Comparison of ENCODE assay signal across 23 cellular contexts in the genomic region with DNA sequence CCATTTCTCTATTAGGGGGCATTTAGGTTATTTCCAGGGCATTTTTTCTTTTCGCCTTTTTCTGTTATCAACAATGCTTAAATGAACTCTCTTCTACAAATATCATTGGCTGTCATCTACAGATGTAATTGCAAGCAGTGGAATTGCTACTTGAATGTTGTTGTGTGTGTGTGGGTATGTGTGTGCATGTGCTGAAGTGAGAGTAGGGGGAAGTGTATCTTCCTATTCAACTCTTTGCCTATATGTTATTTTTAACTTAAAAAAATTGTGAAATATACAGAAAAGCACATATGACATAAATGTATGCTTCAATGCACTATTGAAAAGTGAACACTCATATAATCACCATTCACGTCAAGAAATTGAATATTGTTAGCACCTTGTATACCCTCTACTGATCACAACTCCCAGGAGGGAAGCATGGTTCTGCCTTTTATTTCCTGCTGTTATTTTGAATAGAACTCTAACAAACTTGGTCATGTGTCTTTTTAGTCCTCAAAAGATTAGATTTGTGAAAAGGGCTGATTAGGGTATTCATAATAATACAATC.
"Had no signal": no experiment of that assay in that cellular context is flagged by ENCODE, and none has a peak within 500 bp of the region (broad histone marks: within the 10 kb centered on the region; RNA-seq: fewer than 3 reads in every experiment).

No MANE protein-coding gene starts in this region.

- FAIRE-seq: astrocyte, kidney had no signal

- H3K4me1 ChIP-seq: neural progenitor cell, prostate gland had no signal

- H3K9me3 ChIP-seq: lower lobe of right lung, prostate gland, thyroid gland, upper lobe of right lung had no signal

- H3K27ac ChIP-seq: lower lobe of right lung, neural progenitor cell, prostate gland, thyroid gland, upper lobe of right lung had no signal

- H3K4me2 ChIP-seq: neural progenitor cell had no signal

- DNase-seq: activated CD4-positive, alpha-beta T cell treated with anti-CD3 and anti-CD28 coated beads for 36 hours; activated CD4-positive, alpha-beta T cell treated with anti-CD3 and anti-CD28 coated beads, Interleukin-2, amount 50 U/mL, for 48 hours; activated CD8-positive, alpha-beta memory T cell treated with anti-CD3 and anti-CD28 coated beads, Interleukin-2, amount 50 U/mL, for 48 hours; activated naive CD4-positive, alpha-beta T cell treated with Interleukin-2 at 50 U/mL for 16 hours; activated naive CD8-positive, alpha-beta T cell treated with anti-CD3 and anti-CD28 coated beads for 36 hours; activated T-cell treated with anti-CD3 and anti-CD28 coated beads, Interleukin-2, amount 50 U/mL, for 48 hours; central memory CD4-positive, alpha-beta T cell; dermis blood vessel endothelial cell; effector CD8-positive, alpha-beta T cell; erythroblast; foreskin fibroblast; kidney; lower lobe of right lung; naive thymus-derived CD8-positive, alpha-beta T cell; stimulated activated CD4-positive, alpha-beta T cell treated with anti-CD3 and anti-CD28 coated beads, Interleukin-2, amount 100 ng/mL, for 48 hours; stimulated activated CD8-positive, alpha-beta memory T cell treated with anti-CD3 and anti-CD28 coated beads, Interleukin-4, amount 100 ng/mL, for 48 hours; stimulated activated naive CD4-positive, alpha-beta T cell treated with Interleukin-2 at 50 U/mL for 16 hours; substantia nigra; thyroid gland; upper lobe of right lung had no signal

- H2AFZ ChIP-seq: neural progenitor cell had no signal

- H3K27me3 ChIP-seq: neural progenitor cell, thyroid gland, upper lobe of right lung had no signal

- ATAC-seq: activated CD4-positive, alpha-beta T cell treated with anti-CD3 and anti-CD28 coated beads for 36 hours; lower lobe of right lung; naive thymus-derived CD8-positive, alpha-beta T cell; upper lobe of right lung had no signal

- H3K4me3 ChIP-seq: lower lobe of right lung, neural progenitor cell, prostate gland, thyroid gland, upper lobe of right lung had no signal

- H3K36me3 ChIP-seq: lower lobe of right lung, neural progenitor cell, prostate gland, thyroid gland, upper lobe of right lung had no signal

- H3K9ac ChIP-seq: neural progenitor cell had no signal
